ENCODE assay signal across 8 cellular contexts in genomic region chr5:159207616-159208507, GRCh38. TPM values are rescaled to one million over a fixed set of nuclear protein-coding genes. Genes with fewer than 3 reads are reported as not detected.
DNase-seq lines count a peak whose midpoint lies in the region; ATAC-seq and TF ChIP-seq lines count a peak whose summit lies in the region.

No MANE protein-coding gene starts in this region.

- POLR2A ChIA-PET in A673 (lab: Charles Lee; ENCODE audit: low non-redundant PET): interaction anchor here (0.5 to 0.6 kb wide), 2 partner anchors 14 to 864 kb away, joined by 3 to 5 read pairs; no protein-coding TSS in a partner anchor

- H3K36me3 ChIP-seq in A673 (ENCODE audit: insufficient read depth, low read length, poor library complexity, severe bottlenecking): peaks cover 4% of the 10 kb centered on the region

- CTCF ChIA-PET in A673 (lab: Charles Lee): no interaction called here

- peak overlapping the region; percentile 75 for H3K4me3 ChIP-seq in A673 (ENCODE audit: low read depth, low read length, poor library complexity, severe bottlenecking)

- BruUV-seq in A673 (replicated peaks; lab: Mats Ljungman, UMichigan): TSS peak; percentile 67

- no peaks in the 10 kb centered on the region for H3K27me3 ChIP-seq in A673 (replicated peaks; ENCODE audit: insufficient read depth, low read depth, low read length, poor library complexity)

- intact Hi-C loops in A673 (cut with micrococcal nuclease; ENCODE audit: unreplicated experiment): loop anchor here (2.0 to 5.0 kb wide), 2 partner anchors 51 to 55 kb away; partner anchors contain the start of gene UBLCP1

- H3K27ac ChIP-seq in A673 (ENCODE audit: low read depth, low read length, poor library complexity, severe bottlenecking): peak overlapping the region; percentile 96

- H3K9me3 ChIP-seq in A673 (ENCODE audit: low read depth, low read length, poor library complexity, severe bottlenecking): no peaks in the 10 kb centered on the region

- DNase-seq in A673 (ENCODE audit: low spot score) (peak; percentile 83), NCI-H345 treated with DMSO at 0.1 percent for 48 hours (lab: John Stamatoyannopoulos, UW; ENCODE audit: unreplicated experiment) (peak; percentile 39), cerebellar nuclear complex (lab: John Stamatoyannopoulos, UW) (peak; percentile 10 to 68), kidney glomerular epithelial cell (lab: John Stamatoyannopoulos, UW) (peak; percentile 70)
- DNase-seq in activated CD4-positive, alpha-beta T cell treated with anti-CD3 and anti-CD28 coated beads for 1 hour: peak; percentile 73
- DNase-seq in stimulated activated CD4-positive, alpha-beta T cell treated with anti-CD3 and anti-CD28 coated beads, Interleukin-15, amount 100 ng/mL, for 48 hours (ENCODE audit: low read depth in 2 of 2): peak; percentile 70 to 76

- H3K4me1 ChIP-seq in A673 (ENCODE audit: insufficient read depth, low read length, poor library complexity, severe bottlenecking): peaks cover 59% of the 10 kb centered on the region

- no peak for TF ChIP-seq CTCF in A673 (conservative IDR thresholded peaks at IDR 0.05; ENCODE audit: low read depth, low read length)

- ATAC-seq in GM18858 (IDR thresholded peaks at IDR 0.05; ENCODE audit: unreplicated experiment): peak; percentile 35
- ATAC-seq in HG03066 (IDR thresholded peaks at IDR 0.05; ENCODE audit: low read depth, unreplicated experiment): peak; percentile 58

RNA-seq across cellular contexts. Expression of gene RNF145, which starts 1.5 kb away (rescaled TPM):
- total RNA-seq in A673 (2021): 103 and 132 TPM in 2 replicates

RNA-seq across cellular contexts. Expression of gene UBLCP1, which starts 55.2 kb away (rescaled TPM):
- 23.5 and 23.8 TPM in 2 replicates for total RNA-seq in A673 (2021)

Comparison
In these comparisons a context has a peak if more than half of its experiments do, and no peak if none do; other contexts are left out.
1. Peak in every context shown above with its lines: DNase-seq, ATAC-seq, H3K4me3 ChIP-seq and H3K27ac ChIP-seq.